Comparison of ENCODE assay signal across 10 cellular contexts in genomic region chr21:26167593-26167992, GRCh38. TPM values are rescaled to one million over a fixed set of nuclear protein-coding genes. Genes with fewer than 3 reads are reported as not detected.
DNase-seq lines count a peak whose midpoint lies in the region; ATAC-seq and TF ChIP-seq lines count a peak whose summit lies in the region.
"Had no signal": no experiment of that assay in that cellular context is flagged by ENCODE, and none has a peak within 500 bp of the region (broad histone marks: within the 10 kb centered on the region; RNA-seq: fewer than 3 reads in every experiment).

No MANE protein-coding gene starts in this region.

- H3K27me3 ChIP-seq in iPS-18a (ENCODE audit: control insufficient read depth, insufficient read depth, low read length) (peaks cover 12% of the 10 kb centered on the region), gastrocnemius medialis (peaks cover 5 to 24% (median 18%) of the 10 kb centered on the region in 3 donors)
- no peaks in the 10 kb centered on the region for H3K27me3 ChIP-seq in effector memory CD4-positive, alpha-beta T cell (replicated peaks; ENCODE audit: control insufficient read depth, insufficient read depth, low read length, poor library complexity, severe bottlenecking)

- no peaks in the 10 kb centered on the region for H3K9me3 ChIP-seq in iPS-18a (ENCODE audit: control insufficient read depth, low read depth, low read length)
- no peaks in the 10 kb centered on the region for H3K9me3 ChIP-seq in gastrocnemius medialis
- H3K9me3 ChIP-seq in effector memory CD4-positive, alpha-beta T cell (ENCODE audit: control insufficient read depth, low read length), result no peaks in the 10 kb centered on the region

- DNase-seq in HFF-Myc (ENCODE audit: extremely low read depth, low read depth) (no peak), gastrocnemius medialis (no peak), ACHN (no peak), DMS79 treated with DMSO at 0.1 percent for 48 hours (lab: John Stamatoyannopoulos, UW) (no peak)
- no peak for DNase-seq in effector memory CD4-positive, alpha-beta T cell
- no peak for DNase-seq in activated CD4-positive, alpha-beta T cell treated with anti-CD3 and anti-CD28 coated beads, Interleukin-2, amount 50 U/mL, for 1 hour
- DNase-seq: amniotic stem cell; NK-92 treated with Interleukin-12 subunit alpha and Interleukin-12 subunit beta, amount 100 ng/mL, for 24 hours had no signal

- H3K4me1 ChIP-seq in iPS-18a (ENCODE audit: control insufficient read depth, low read depth, low read length), result peaks cover 58% of the 10 kb centered on the region
- H3K4me1 ChIP-seq in gastrocnemius medialis, result peaks cover 3 to 20% of the 10 kb centered on the region in 2 donors
- no peaks in the 10 kb centered on the region for H3K4me1 ChIP-seq in effector memory CD4-positive, alpha-beta T cell (ENCODE audit: control insufficient read depth, insufficient read depth, low read length, poor library complexity, severe bottlenecking)

- no peak for TF ChIP-seq POLR2A in gastrocnemius medialis (IDR thresholded peaks at IDR 0.05)

- H3K36me3 ChIP-seq in iPS-18a (ENCODE audit: control insufficient read depth, low read depth, low read length), result no peaks in the 10 kb centered on the region
- no peaks in the 10 kb centered on the region for H3K36me3 ChIP-seq in gastrocnemius medialis
- no peaks in the 10 kb centered on the region for H3K36me3 ChIP-seq in effector memory CD4-positive, alpha-beta T cell (ENCODE audit: control insufficient read depth, insufficient read depth, low read length)

- peak overlapping the region; percentile 96 for H3K4me3 ChIP-seq in HFF-Myc (replicated peaks; ENCODE audit: low read depth, low read length)
- peak overlapping the region; percentile 97 for H3K4me3 ChIP-seq in iPS-18a (ENCODE audit: low read length)
- peak overlapping the region; percentile 12 to 76 (median 15) for H3K4me3 ChIP-seq in gastrocnemius medialis
- H3K4me3 ChIP-seq in effector memory CD4-positive, alpha-beta T cell (ENCODE audit: insufficient read depth, low read depth, low read length, poor library complexity, severe bottlenecking), result no peak overlapping the region

- in situ Hi-C loops in gastrocnemius medialis (cut with MboI; ENCODE audit: low sequenced_read_pairs in 4 of 4) (loop anchor here in 2 of 4 donors (5.0 to 10.0 kb wide), 2 partner anchors 270 to 273 kb away; no protein-coding TSS in a partner anchor), ACHN (cut with HindIII; ENCODE audit: low pct_ligation_motif_present, low pct_unique_long_range_greater_than_20kb, low sequenced_read_pairs) (no loop called here)

- intact Hi-C loops in gastrocnemius medialis (cut with DNase I; ENCODE audit: low total_unique reads), result no loop called here

- TF ChIP-seq CTCF in HFF-Myc (IDR thresholded peaks at IDR 0.05; ENCODE audit: low read depth, low read length, missing control alignments) (no peak), VCaP (conservative IDR thresholded peaks at IDR 0.05) (no peak), gastrocnemius medialis (IDR thresholded peaks at IDR 0.05 in 4 of 5, conservative IDR thresholded peaks at IDR 0.05 in 1 of 5) (no peak)

- H3K27ac ChIP-seq in VCaP (peak overlapping the region; percentile 98), iPS-18a (ENCODE audit: low read length) (no peak overlapping the region), gastrocnemius medialis (peak overlapping the region; percentile 78 to 82 (median 82))
- no peak overlapping the region for H3K27ac ChIP-seq in effector memory CD4-positive, alpha-beta T cell (ENCODE audit: insufficient read depth, low read length, poor library complexity, severe bottlenecking)

- ATAC-seq in gastrocnemius medialis, result no peak

- no peak overlapping the region for H3K9ac ChIP-seq in iPS-18a (ENCODE audit: low read length)

RNA-seq across cellular contexts. Expression of gene APP, which starts 3.0 kb away (rescaled TPM):
- total RNA-seq in gastrocnemius medialis, result 10 to 100 TPM; 45.8 to 73.2 (median 70.1) TPM

Comparison
In these comparisons a context has a peak if more than half of its experiments do, and no peak if none do; other contexts are left out.
1. H3K27ac ChIP-seq: peak in VCaP (single experiment) and gastrocnemius medialis (4 of 4); none in iPS-18a (single experiment) and effector memory CD4-positive, alpha-beta T cell (single experiment).